ENCODE assay signal across 30 cellular contexts in genomic region chr14:65599375-65599774, GRCh38.
A peak's percentile ranks its signal among the peaks of the same experiment; 100 is the strongest.
DNase-seq lines count a peak whose midpoint lies in the region; ATAC-seq, FAIRE-seq and TF ChIP-seq lines count a peak whose summit lies in the region.
"Had no signal": no experiment of that assay in that cellular context is flagged by ENCODE, and none has a peak within 500 bp of the region (broad histone marks: within the 10 kb centered on the region; RNA-seq: fewer than 3 reads in every experiment).

No MANE protein-coding gene starts in this region.

- H3K9me3 ChIP-seq in SK-N-SH: no peaks in the 10 kb centered on the region
- no peaks in the 10 kb centered on the region for H3K9me3 ChIP-seq in small intestine (ENCODE audit: control insufficient read depth, low read depth)
- H3K9me3 ChIP-seq: Caco-2, HAP-1, heart left ventricle, suprapubic skin had no signal

- H3K36me3 ChIP-seq in SK-N-SH (replicated peaks in 1 of 2; ENCODE audit: control insufficient read depth in 1 of 2, insufficient read depth in 2 of 2, low read length in 1 of 2) (peaks cover 0 to 7% of the 10 kb centered on the region in 2 experiments), small intestine (ENCODE audit: control insufficient read depth in 2 of 2, insufficient read depth in 2 of 2, low read length in 2 of 2) (no peaks in the 10 kb centered on the region)
- H3K36me3 ChIP-seq: HAP-1, heart left ventricle, suprapubic skin had no signal

- CTCF ChIA-PET in SK-N-SH (lab: Yijun Ruan, JAX): no interaction called here

- no peak overlapping the region; a peak in 1 of 4 replicates for H3K27ac ChIP-seq in SK-N-SH (ENCODE audit: low read depth in 2 of 2, low read length in 1 of 2)
- H3K27ac ChIP-seq in VCaP: peak overlapping the region; percentile 46
- no peak overlapping the region for H3K27ac ChIP-seq in small intestine (ENCODE audit: low read depth in 1 of 2, low read length in 1 of 2)
- H3K27ac ChIP-seq: 22Rv1; BLaER1 treated with 17β-estradiol and CSF1 and Interleukin-3, amounts not matched to agents 10 nM and 100 nM; dorsolateral prefrontal cortex; heart left ventricle; suprapubic skin had no signal

- H3K4me1 ChIP-seq in SK-N-SH (ENCODE audit: control insufficient read depth in 1 of 2, insufficient read depth in 2 of 2, low read depth in 1 of 2, low read length in 1 of 2) (no peaks in the 10 kb centered on the region; a peak in 1 of 4 replicates), small intestine (ENCODE audit: control insufficient read depth in 2 of 2, insufficient read depth in 1 of 2, low read depth in 1 of 2, low read length in 1 of 2) (no peaks in the 10 kb centered on the region)
- H3K4me1 ChIP-seq: BLaER1 treated with 17β-estradiol and CSF1 and Interleukin-3, amounts not matched to agents 10 nM and 100 nM; Caco-2; HAP-1; suprapubic skin had no signal

- TF ChIP-seq CTCF in SK-N-SH (IDR thresholded peaks at IDR 0.05) (no peak), VCaP (conservative IDR thresholded peaks at IDR 0.05) (no peak), fibroblast of villous mesenchyme (IDR thresholded peaks at IDR 0.05; ENCODE audit: insufficient read depth, low read depth, low read length) (no peak)

- 70% methylated on average over 1 of the region's 1 CpG for WGBS in SK-N-SH (ENCODE audit: low lambda C conversion rate)
- WGBS in small intestine, 3 donors: 0% methylated on average over 1 of the region's 1 CpG

- H4K20me1 ChIP-seq in SK-N-SH (ENCODE audit: insufficient read depth): no peaks in the 10 kb centered on the region
- H4K20me1 ChIP-seq: BLaER1 treated with 17β-estradiol and CSF1 and Interleukin-3, amounts not matched to agents 10 nM and 100 nM had no signal

- H3K79me2 ChIP-seq in SK-N-SH (ENCODE audit: insufficient read depth): peaks cover 29% of the 10 kb centered on the region; the same call in 1 of the 2 replicates

- peak; percentile 63 for ATAC-seq in SK-N-SH treated with all-trans-retinoic acid at 6 μM for 48 hours
- no peak for ATAC-seq in GM18861 (IDR thresholded peaks at IDR 0.05; ENCODE audit: unreplicated experiment)
- ATAC-seq: heart left ventricle; left lobe of liver; naive thymus-derived CD4-positive, alpha-beta T cell; stimulated activated memory B cell treated with anti-CD40 and anti-IgM and Interleukin-4, amounts not matched to agents 10 μg/mL and 1 μg/mL and 100 μg/mL, for 72 hours; WTC11 had no signal

- no peak overlapping the region for H2AFZ ChIP-seq in SK-N-SH (ENCODE audit: low read depth)

- POLR2A ChIA-PET in SK-N-SH (lab: Yijun Ruan, JAX): no interaction called here

- H3K9ac ChIP-seq in SK-N-SH: no peak overlapping the region
- H3K9ac ChIP-seq: BLaER1 treated with 17β-estradiol and CSF1 and Interleukin-3, amounts not matched to agents 10 nM and 100 nM had no signal

- TF ChIP-seq RAD21 in SK-N-SH (IDR thresholded peaks at IDR 0.05; ENCODE audit: low read length): no peak

- H3F3A ChIP-seq in SK-N-SH (replicated peaks; ENCODE audit: insufficient read depth): no peaks in the 10 kb centered on the region

- no peak for TF ChIP-seq EP300 in SK-N-SH (IDR thresholded peaks at IDR 0.05; ENCODE audit: borderline replicate concordance in 1 of 2, low read depth in 1 of 2, low read length in 1 of 2)

- DNase-seq in SK-N-SH: no peak
- peak; percentile 21 for DNase-seq in fibroblast of villous mesenchyme (ENCODE audit: low read depth)
- DNase-seq in small intestine: peak; percentile 29
- DNase-seq in GF-D8 (lab: John Stamatoyannopoulos, UW): no peak
- no peak for DNase-seq in D341Med (ENCODE audit: low spot score)
- DNase-seq: activated CD4-positive, alpha-beta T cell treated with anti-CD3 and anti-CD28 coated beads, Interleukin-2, amount 50 U/mL, for 1 hour; activated naive CD4-positive, alpha-beta T cell treated with anti-CD3 and anti-CD28 coated beads, Interleukin-2, amount 10 ng/mL, durations not matched to agents 7 days and 5 days; Caco-2; central memory CD4-positive, alpha-beta T cell; DMS79 treated with DMSO at 0.1 percent for 48 hours; dorsolateral prefrontal cortex; foreskin fibroblast; heart left ventricle; KBM-7; naive thymus-derived CD4-positive, alpha-beta T cell; NCI-H2171; NCI-H524 treated with DMSO at 0.1 percent for 48 hours; RPMI8226; stimulated activated CD4-positive, alpha-beta T cell treated with anti-CD3 and anti-CD28 coated beads, Interleukin-2, amount 100 ng/mL, for 48 hours had no signal

- H3K9me2 ChIP-seq in SK-N-SH: no peaks in the 10 kb centered on the region

- H3K27me3 ChIP-seq in SK-N-SH (ENCODE audit: insufficient read depth): no peaks in the 10 kb centered on the region
- no peaks in the 10 kb centered on the region for H3K27me3 ChIP-seq in small intestine (ENCODE audit: control insufficient read depth in 2 of 2, insufficient read depth in 2 of 2, low read length in 2 of 2)
- H3K27me3 ChIP-seq: BLaER1 treated with 17β-estradiol and CSF1 and Interleukin-3, amounts not matched to agents 10 nM and 100 nM; dorsolateral prefrontal cortex; heart left ventricle; suprapubic skin had no signal

- no peak overlapping the region for H3K4me2 ChIP-seq in SK-N-SH
- H3K4me2 ChIP-seq: BLaER1 treated with 17β-estradiol and CSF1 and Interleukin-3, amounts not matched to agents 10 nM and 100 nM had no signal

- no peak for FAIRE-seq in small intestine (lab: Jason Lieb, UNC)
- FAIRE-seq: GM12892 had no signal

- no peak overlapping the region for H3K4me3 ChIP-seq in SK-N-SH (ENCODE audit: low read depth in 2 of 2, low read length in 1 of 2)
- no peak overlapping the region for H3K4me3 ChIP-seq in fibroblast of villous mesenchyme (ENCODE audit: low read depth, low read length)
- no peak overlapping the region for H3K4me3 ChIP-seq in small intestine (ENCODE audit: low read depth in 1 of 2, low read length in 2 of 2)
- H3K4me3 ChIP-seq: BLaER1 treated with 17β-estradiol and CSF1 and Interleukin-3, amounts not matched to agents 10 nM and 100 nM; dorsolateral prefrontal cortex; HAP-1; heart left ventricle; suprapubic skin had no signal

TF ChIP-seq in SK-N-SH treated with all-trans-retinoic acid at 6 μM for 48 hours, 23 proteins besides CTCF, POLR2A, EP300 and RAD21 (continues in another document):
- TF ChIP-seq RARB (CRISPR knock-in tag; IDR thresholded peaks at IDR 0.05): no peak
- no peak for TF ChIP-seq CSRNP3 (CRISPR knock-in tag; IDR thresholded peaks at IDR 0.05)
- TF ChIP-seq CREB5 (CRISPR knock-in tag; IDR thresholded peaks at IDR 0.05; ENCODE audit: low read depth): no peak
- no peak for TF ChIP-seq ZNF8 (CRISPR knock-in tag; IDR thresholded peaks at IDR 0.05)
- no peak for TF ChIP-seq ZNF565 (CRISPR knock-in tag; conservative IDR thresholded peaks at IDR 0.05; ENCODE audit: low read depth)
- TF ChIP-seq TCF4 (CRISPR knock-in tag; IDR thresholded peaks at IDR 0.05; ENCODE audit: borderline replicate concordance): no peak

TF ChIP-seq in SK-N-SH, 30 proteins besides CTCF, POLR2A, EP300 and RAD21:
- TF ChIP-seq SIN3A (IDR thresholded peaks at IDR 0.05; ENCODE audit: borderline replicate concordance, low read depth, low read length) (no peak), ELF1 (IDR thresholded peaks at IDR 0.05) (no peak), MXI1 (IDR thresholded peaks at IDR 0.05; ENCODE audit: low read depth, low read length) (no peak), SMC3 (IDR thresholded peaks at IDR 0.05; ENCODE audit: low read depth, low read length) (no peak)

Comparison
In these comparisons a context has a peak if more than half of its experiments do, and no peak if none do; other contexts are left out.
1. DNase-seq: peak in fibroblast of villous mesenchyme (single experiment) and small intestine (single experiment); none in SK-N-SH (single experiment), GF-D8 (single experiment) and D341Med (single experiment).